In genomic region chr3:50275996-50276761, GRCh38 we compare ENCODE assay signal across 13 cellular contexts. TPM values are rescaled to one million over a fixed set of nuclear protein-coding genes. Genes with fewer than 3 reads are reported as not detected.
DNase-seq lines count a peak whose midpoint lies in the region; ATAC-seq, FAIRE-seq and TF ChIP-seq lines count a peak whose summit lies in the region.
"Had no signal": no experiment of that assay in that cellular context is flagged by ENCODE, and none has a peak within 500 bp of the region (broad histone marks: within the 10 kb centered on the region; RNA-seq: fewer than 3 reads in every experiment).

No MANE protein-coding gene starts in this region.

- H3K79me1 ChIP-seq in H1 (ENCODE audit: low read depth, low read length), result no peaks in the 10 kb centered on the region

- peaks cover 46% of the 10 kb centered on the region for H3K27me3 Mint-ChIP-seq in T-helper 2 cell treated with Interferon-gamma antibody and Interleukin-4, amounts not matched to agents 5 μg/mL and 100 μg/mL, for 36 hours (ENCODE audit: low read depth)
- H3K27me3 Mint-ChIP-seq in stimulated activated memory B cell treated with anti-CD40 and anti-IgM and Interleukin-4, amounts not matched to agents 10 μg/mL and 1 μg/mL and 100 μg/mL, for 72 hours, result peaks cover 43% of the 10 kb centered on the region

- peaks cover 16% of the 10 kb centered on the region for H3K4me1 Mint-ChIP-seq in T-helper 2 cell treated with Interferon-gamma antibody and Interleukin-4, amounts not matched to agents 5 μg/mL and 100 μg/mL, for 36 hours (ENCODE audit: low read depth)
- H3K4me1 Mint-ChIP-seq in stimulated activated memory B cell treated with anti-CD40 and anti-IgM and Interleukin-4, amounts not matched to agents 10 μg/mL and 1 μg/mL and 100 μg/mL, for 72 hours, result peaks cover 43% of the 10 kb centered on the region

- H3K18ac ChIP-seq in H1 (ENCODE audit: extremely low read depth, low read length), result no peak overlapping the region; the same call in 1 of the 2 replicates

- H3K4me3 Mint-ChIP-seq in T-helper 2 cell treated with Interferon-gamma antibody and Interleukin-4, amounts not matched to agents 5 μg/mL and 100 μg/mL, for 36 hours, result peak overlapping the region; percentile 40
- peak overlapping the region; percentile 43 for H3K4me3 Mint-ChIP-seq in stimulated activated memory B cell treated with anti-CD40 and anti-IgM and Interleukin-4, amounts not matched to agents 10 μg/mL and 1 μg/mL and 100 μg/mL, for 72 hours

- peak overlapping the region; percentile 14 to 61 (median 22); a peak in 6 of 8 replicates for H3K4me3 ChIP-seq in H1 (ENCODE audit: extremely low read depth in 1 of 4, insufficient read depth in 2 of 4, low read depth in 3 of 4, low read length in 4 of 4)
- H3K4me3 ChIP-seq: SJCRH30 had no signal

- peak overlapping the region; percentile 87; the same call in 1 of the 2 replicates for H4K8ac ChIP-seq in H1 (ENCODE audit: extremely low read depth, insufficient read depth, low read length)

- no peak overlapping the region for H2BK12ac ChIP-seq in H1 (ENCODE audit: low read depth, low read length)

- peaks cover 2% of the 10 kb centered on the region; the same call in 1 of the 2 replicates for H3K23me2 ChIP-seq in H1 (ENCODE audit: low read depth, low read length)

- no peak overlapping the region for H3K14ac ChIP-seq in H1 (ENCODE audit: insufficient read length)

- TF ChIP-seq EP300 in H1 (IDR thresholded peaks at IDR 0.05; ENCODE audit: borderline replicate concordance in 1 of 2, low read depth in 2 of 2, low read length in 2 of 2), result no peak

- no peak for FAIRE-seq in H1 (lab: Jason Lieb, UNC)
- FAIRE-seq: keratinocyte, urothelium cell line had no signal

- H3K4me1 ChIP-seq in H1 (replicated peaks in 1 of 4; ENCODE audit: control insufficient read depth in 3 of 4, insufficient read depth in 4 of 4, low read length in 3 of 4), result peaks cover 0 to 13% (median 10%) of the 10 kb centered on the region in 4 experiments; a peak in 5 of 7 replicates
- H3K4me1 ChIP-seq: SJCRH30 had no signal

- H3K79me2 ChIP-seq in H1 (ENCODE audit: control insufficient read depth in 1 of 2, insufficient read depth in 2 of 2, low read length in 2 of 2), result no peaks in the 10 kb centered on the region

- no peak overlapping the region for H3K23ac ChIP-seq in H1 (ENCODE audit: insufficient read length)

- no peak overlapping the region for H3K9ac ChIP-seq in H1 (replicated peaks in 1 of 4; ENCODE audit: extremely low read depth in 1 of 4, low read depth in 3 of 4, low read length in 3 of 4)

- TF ChIP-seq CTCF in H1 (IDR thresholded peaks at IDR 0.05; ENCODE audit: control extremely low read depth in 1 of 3, insufficient read depth in 1 of 3, low read depth in 1 of 3, low read length in 3 of 3), result peak in 1 of 3 experiments; percentile 15; a peak in 1 of 4 replicates

- CTCF ChIA-PET in H1 (lab: Charles Lee; ENCODE audit: partially characterized antibody), result interaction anchor here (1.4 to 53.5 kb wide), 10 partner anchors 14 to 91 kb away, joined by 4 to 2149 read pairs (median 12); partner anchors contain the start of genes GNAI2, GNAT1, HYAL2 and IFRD2

- no peaks in the 10 kb centered on the region for H3K9me3 Mint-ChIP-seq in T-helper 2 cell treated with Interferon-gamma antibody and Interleukin-4, amounts not matched to agents 5 μg/mL and 100 μg/mL, for 36 hours
- no peaks in the 10 kb centered on the region for H3K9me3 Mint-ChIP-seq in stimulated activated memory B cell treated with anti-CD40 and anti-IgM and Interleukin-4, amounts not matched to agents 10 μg/mL and 1 μg/mL and 100 μg/mL, for 72 hours

- POLR2A ChIA-PET in H1 (lab: Charles Lee; ENCODE audit: partially characterized antibody), result interaction anchor here (0.8 to 9.6 kb wide), 13 partner anchors 9 to 63 kb away, joined by 3 to 122 read pairs (median 5); partner anchors contain the start of gene IFRD2

- H2BK20ac ChIP-seq in H1 (ENCODE audit: low read length), result no peak overlapping the region

- no peak overlapping the region for H3K4ac ChIP-seq in H1 (replicated peaks; ENCODE audit: insufficient read length, low read depth, low read length)

- H3K36me3 ChIP-seq in H1 (ENCODE audit: control insufficient read depth in 2 of 4, insufficient read depth in 4 of 4, low read length in 3 of 4), result no peaks in the 10 kb centered on the region
- H3K36me3 ChIP-seq: SJCRH30 had no signal

- 0 out of 2 replicates have a peak overlapping the region, but pooled peaks have one; percentile 39 for H2AK5ac ChIP-seq in H1 (ENCODE audit: low read depth, low read length)

- H3K4me2 ChIP-seq in H1 (ENCODE audit: insufficient read depth in 1 of 2, low read depth in 2 of 2, low read length in 2 of 2), result peak overlapping the region; percentile 53 to 86

- H3K27ac Mint-ChIP-seq in T-helper 2 cell treated with Interferon-gamma antibody and Interleukin-4, amounts not matched to agents 5 μg/mL and 100 μg/mL, for 36 hours, result no peak overlapping the region
- H3K27ac Mint-ChIP-seq in stimulated activated memory B cell treated with anti-CD40 and anti-IgM and Interleukin-4, amounts not matched to agents 10 μg/mL and 1 μg/mL and 100 μg/mL, for 72 hours, result no peak overlapping the region

- no peak overlapping the region for H4K5ac ChIP-seq in H1 (ENCODE audit: insufficient read length, low read depth, low read length)

- TF ChIP-seq POLR2A in H1 (IDR thresholded peaks at IDR 0.05; ENCODE audit: control extremely low read depth in 1 of 2, low read depth in 2 of 2, low read length in 2 of 2), result no peak

- TF ChIP-seq RAD21 in H1 (IDR thresholded peaks at IDR 0.05 in 1 of 2, conservative IDR thresholded peaks at IDR 0.05 in 1 of 2; ENCODE audit: low read depth in 2 of 2, low read length in 2 of 2), result peak in 1 of 2 experiments; percentile 4; a peak in 1 of 4 replicates

- no peak overlapping the region for H3K56ac ChIP-seq in H1 (replicated peaks; ENCODE audit: insufficient read length, low read depth, low read length)

- H3K27ac ChIP-seq in H1 (ENCODE audit: low read depth, low read length), result no peak overlapping the region
- H3K27ac ChIP-seq: SJCRH30 had no signal

- H2BK120ac ChIP-seq in H1 (replicated peaks; ENCODE audit: low read depth, low read length), result no peak overlapping the region

- H2BK5ac ChIP-seq in H1 (ENCODE audit: low read depth, low read length), result no peak overlapping the region

- peaks cover 27 to 54% (median 43%) of the 10 kb centered on the region in 4 experiments for H3K27me3 ChIP-seq in H1 (replicated peaks in 1 of 4; ENCODE audit: control insufficient read depth in 3 of 4, extremely low read depth in 1 of 4, insufficient read depth in 3 of 4, low read length in 3 of 4)
- H3K27me3 ChIP-seq: SJCRH30 had no signal

- ATAC-seq in stimulated activated memory B cell treated with anti-CD40 and anti-IgM and Interleukin-4, amounts not matched to agents 10 μg/mL and 1 μg/mL and 100 μg/mL, for 72 hours, result no peak
- no peak for ATAC-seq in GM21528 (IDR thresholded peaks at IDR 0.05; ENCODE audit: low FRiP score, unreplicated experiment)

- H4K91ac ChIP-seq in H1 (replicated peaks; ENCODE audit: insufficient read length, low read length), result no peak overlapping the region

- no peak overlapping the region for H2AFZ ChIP-seq in H1 (ENCODE audit: low read length)

- DNase-seq in activated T-cell treated with anti-CD3 and anti-CD28 coated beads for 48 hours (ENCODE audit: low read depth), result peak; percentile 47
- DNase-seq in activated T-cell treated with anti-CD3 and anti-CD28 coated beads for 4 hours, result no peak
- no peak for DNase-seq in T-helper 2 cell treated with Interferon-gamma antibody and Interleukin-4, amounts not matched to agents 5 μg/mL and 100 μg/mL, for 36 hours (ENCODE audit: low spot score)
- DNase-seq in H1 (ENCODE audit: low read depth in 1 of 2, low spot score in 2 of 2), result peak in 1 of 2 experiments; percentile 78
- DNase-seq in dedifferentiated amniotic fluid mesenchymal stem cell (ENCODE audit: extremely low spot score), result no peak
- DNase-seq in mucosa of gallbladder (ENCODE audit: low spot score), result no peak
- DNase-seq: NCI-H1105 treated with DMSO at 0.1 percent for 48 hours, NCI-H748 treated with DMSO at 0.1 percent for 48 hours, SJCRH30 had no signal

- no peaks in the 10 kb centered on the region; a peak in 1 of 4 replicates for H3K9me3 ChIP-seq in H1 (ENCODE audit: insufficient read depth in 2 of 2, low read depth in 1 of 2, low read length in 1 of 2)
- H3K9me3 ChIP-seq: SJCRH30 had no signal

- no peak overlapping the region for H2BK15ac ChIP-seq in H1 (ENCODE audit: low read length)

- H3K36me3 Mint-ChIP-seq in T-helper 2 cell treated with Interferon-gamma antibody and Interleukin-4, amounts not matched to agents 5 μg/mL and 100 μg/mL, for 36 hours (ENCODE audit: low read depth), result no peaks in the 10 kb centered on the region
- H3K36me3 Mint-ChIP-seq in stimulated activated memory B cell treated with anti-CD40 and anti-IgM and Interleukin-4, amounts not matched to agents 10 μg/mL and 1 μg/mL and 100 μg/mL, for 72 hours, result no peaks in the 10 kb centered on the region

- WGBS in H1 (ENCODE audit: extremely low coverage in 1 of 2, insufficient coverage in 1 of 2, insufficient read length in 1 of 2, insufficient replicate concordance in 2 of 2, low coverage in 1 of 2, low lambda C conversion rate in 2 of 2, missing lambda C conversion rate in 1 of 2), 2 experiments, result 50% methylated on average over 55 of the region's 79 CpGs; no CpG with 5 or more reads in 1 of the 2 experiments

- no peaks in the 10 kb centered on the region for H4K20me1 ChIP-seq in H1 (replicated peaks in 1 of 2; ENCODE audit: control insufficient read depth in 1 of 2, insufficient read depth in 2 of 2, low read length in 2 of 2)

RNA-seq across cellular contexts. Expression of gene LSMEM2, which starts 2.7 kb away (rescaled TPM):
- 0.57 and 0.58 TPM in 2 replicates for total RNA-seq in H1 (2021; fragmentation: NEBNext Ultra II Directional; extraction: Animal tissue kit (Norgen Biotek cat#: 25700))
- polyA plus RNA-seq in H1 (2011; rRNA removed), result 0.68 and 0.94 TPM in 2 replicates
- polyA plus RNA-seq in H1 (2011; cell fraction: cytosol; rRNA removed), result 0.74 TPM
- 1.1 TPM for polyA plus RNA-seq in H1 (2011; cell fraction: nucleus; rRNA removed)
- 0.37 to 0.74 TPM (median 0.57 TPM) in 4 replicates for polyA plus RNA-seq in H1 (2012, experiment 1 of 2)
- polyA plus RNA-seq in H1 (2012, experiment 2 of 2), result 0.38 TPM
- 0.20 TPM for polyA plus RNA-seq in H1 (2013, experiment 1 of 2)
- 0.15 TPM for polyA plus RNA-seq in H1 (2013, experiment 2 of 2)
- polyA minus RNA-seq in H1 (2011; rRNA and poly(A)+ RNA removed), result 0.63 and 0.69 TPM in 2 replicates
- not detected for polyA minus RNA-seq in H1 (2011; cell fraction: cytosol; rRNA and poly(A)+ RNA removed)
- polyA minus RNA-seq in H1 (2011; cell fraction: nucleus; rRNA and poly(A)+ RNA removed), result not detected
- 0.95 TPM for total RNA-seq in mucosa of gallbladder
- total RNA-seq: SJCRH30 had no signal
- polyA plus RNA-seq: keratinocyte had no signal

RNA-seq across cellular contexts. Expression of gene SEMA3B, which starts 7.2 kb away (rescaled TPM):
- 4.7 and 4.8 TPM in 2 replicates for total RNA-seq in H1 (2021; fragmentation: NEBNext Ultra II Directional; extraction: Animal tissue kit (Norgen Biotek cat#: 25700))
- 3.0 and 7.1 TPM in 2 replicates for polyA plus RNA-seq in H1 (2011; rRNA removed)
- polyA plus RNA-seq in H1 (2011; cell fraction: cytosol; rRNA removed), result 7.4 TPM
- 37.5 TPM for polyA plus RNA-seq in H1 (2011; cell fraction: nucleus; rRNA removed)
- polyA plus RNA-seq in H1 (2012, experiment 1 of 2), result 3.1 to 6.7 TPM (median 5.4 TPM) in 4 replicates
- polyA plus RNA-seq in H1 (2012, experiment 2 of 2), result 2.1 TPM
- 2.4 TPM for polyA plus RNA-seq in H1 (2013, experiment 1 of 2)
- polyA plus RNA-seq in H1 (2013, experiment 2 of 2), result 2.4 TPM
- polyA minus RNA-seq in H1 (2011; rRNA and poly(A)+ RNA removed), result 1.2 and 1.4 TPM in 2 replicates
- 9.0 TPM for polyA minus RNA-seq in H1 (2011; cell fraction: cytosol; rRNA and poly(A)+ RNA removed)
- polyA minus RNA-seq in H1 (2011; cell fraction: nucleus; rRNA and poly(A)+ RNA removed), result 6.6 TPM
- 87.0 TPM for total RNA-seq in mucosa of gallbladder

RNA-seq across cellular contexts. Expression of gene IFRD2, which starts 16.1 kb away (rescaled TPM):
- total RNA-seq in H1 (2021; fragmentation: NEBNext Ultra II Directional; extraction: Animal tissue kit (Norgen Biotek cat#: 25700)), result 88.8 and 97.8 TPM in 2 replicates
- polyA plus RNA-seq in H1 (2011; rRNA removed), result 76.7 and 123 TPM in 2 replicates
- polyA plus RNA-seq in H1 (2011; cell fraction: cytosol; rRNA removed), result 76.7 TPM
- polyA plus RNA-seq in H1 (2011; cell fraction: nucleus; rRNA removed), result 310 TPM
- 72.6 to 93.2 TPM (median 89.6 TPM) in 4 replicates for polyA plus RNA-seq in H1 (2012, experiment 1 of 2)
- 133 TPM for polyA plus RNA-seq in H1 (2012, experiment 2 of 2)
- polyA plus RNA-seq in H1 (2013, experiment 1 of 2), result 61.4 TPM
- 54.6 TPM for polyA plus RNA-seq in H1 (2013, experiment 2 of 2)
- 47.8 and 50.1 TPM in 2 replicates for polyA minus RNA-seq in H1 (2011; rRNA and poly(A)+ RNA removed)
- polyA minus RNA-seq in H1 (2011; cell fraction: cytosol; rRNA and poly(A)+ RNA removed), result 33.3 TPM
- 86.7 TPM for polyA minus RNA-seq in H1 (2011; cell fraction: nucleus; rRNA and poly(A)+ RNA removed)
- total RNA-seq in mucosa of gallbladder, result 74.8 TPM

RNA-seq across cellular contexts. Expression of gene HYAL3, which starts 23.0 kb away (rescaled TPM):
- 3.2 and 4.9 TPM in 2 replicates for total RNA-seq in H1 (2021; fragmentation: NEBNext Ultra II Directional; extraction: Animal tissue kit (Norgen Biotek cat#: 25700))
- polyA plus RNA-seq in H1 (2011; rRNA removed), result 12.2 and 13.0 TPM in 2 replicates
- polyA plus RNA-seq in H1 (2011; cell fraction: cytosol; rRNA removed), result 7.5 TPM
- 9.4 TPM for polyA plus RNA-seq in H1 (2011; cell fraction: nucleus; rRNA removed)
- 3.3 to 4.6 TPM (median 4.3 TPM) in 4 replicates for polyA plus RNA-seq in H1 (2012, experiment 1 of 2)
- 6.7 TPM for polyA plus RNA-seq in H1 (2012, experiment 2 of 2)
- polyA plus RNA-seq in H1 (2013, experiment 1 of 2), result 3.5 TPM
- polyA plus RNA-seq in H1 (2013, experiment 2 of 2), result 3.8 TPM
- polyA minus RNA-seq in H1 (2011; rRNA and poly(A)+ RNA removed), result 2.1 and 6.2 TPM in 2 replicates
- 5.6 TPM for polyA minus RNA-seq in H1 (2011; cell fraction: cytosol; rRNA and poly(A)+ RNA removed)
- 5.2 TPM for polyA minus RNA-seq in H1 (2011; cell fraction: nucleus; rRNA and poly(A)+ RNA removed)
- total RNA-seq in mucosa of gallbladder, result 7.8 TPM

RNA-seq across cellular contexts. Expression of gene NAA80, which starts 23.0 kb away (rescaled TPM):
- total RNA-seq in H1 (2021; fragmentation: NEBNext Ultra II Directional; extraction: Animal tissue kit (Norgen Biotek cat#: 25700)), result 10.1 and 11.3 TPM in 2 replicates
- polyA plus RNA-seq in H1 (2011; rRNA removed), result 16.7 and 23.9 TPM in 2 replicates
- 12.0 TPM for polyA plus RNA-seq in H1 (2011; cell fraction: cytosol; rRNA removed)
- polyA plus RNA-seq in H1 (2011; cell fraction: nucleus; rRNA removed), result 36.5 TPM
- polyA plus RNA-seq in H1 (2012, experiment 1 of 2), result 5.4 to 12.0 TPM (median 10.1 TPM) in 4 replicates
- polyA plus RNA-seq in H1 (2012, experiment 2 of 2), result 10.8 TPM
- 10.9 TPM for polyA plus RNA-seq in H1 (2013, experiment 1 of 2)
- polyA plus RNA-seq in H1 (2013, experiment 2 of 2), result 11.2 TPM
- polyA minus RNA-seq in H1 (2011; rRNA and poly(A)+ RNA removed), result 7.2 and 13.4 TPM in 2 replicates
- polyA minus RNA-seq in H1 (2011; cell fraction: cytosol; rRNA and poly(A)+ RNA removed), result 3.4 TPM
- polyA minus RNA-seq in H1 (2011; cell fraction: nucleus; rRNA and poly(A)+ RNA removed), result 15.6 TPM
- total RNA-seq in mucosa of gallbladder, result 12.7 TPM

Comparison
In these comparisons a context has a peak if more than half of its experiments do, and no peak if none do; other contexts are left out.
1. RNA of gene SEMA3B, which starts 7.2 kb away (total RNA-seq): 87.0 TPM in mucosa of gallbladder (single experiment); 4.7 to 4.8 TPM in H1; every median in the first group is over 10 times any median in the second.